In the genomic region with DNA sequence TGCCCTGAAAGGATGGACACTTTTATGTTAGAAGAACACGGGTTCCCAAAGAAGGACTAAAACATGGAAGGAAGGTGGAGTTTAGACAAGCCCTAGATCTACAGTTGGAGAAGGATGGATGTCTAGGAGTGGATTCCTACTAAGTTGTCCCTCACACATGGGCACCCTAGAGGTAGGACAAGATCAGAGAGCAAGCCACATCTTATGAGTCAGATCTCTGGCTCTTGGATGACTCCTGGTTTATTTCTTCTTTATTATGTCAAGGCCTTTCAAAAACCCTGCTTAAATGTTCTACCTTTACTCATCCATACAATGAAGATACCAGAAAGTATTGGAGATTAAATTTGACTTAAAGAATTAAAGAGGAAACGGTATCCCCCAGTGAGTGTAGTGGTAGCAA, we compare ENCODE assay signal across 19 cellular contexts.
"Had no signal": no experiment of that assay in that cellular context is flagged by ENCODE, and none has a peak within 500 bp of the region (broad histone marks: within the 10 kb centered on the region; RNA-seq: fewer than 3 reads in every experiment).

No MANE protein-coding gene starts in this region.

- ATAC-seq: activated naive CD4-positive, alpha-beta T cell treated with anti-CD3 and anti-CD28 coated beads, Interleukin-2, amount 50 U/mL, for 72 hours; activated T-cell treated with anti-CD3 and anti-CD28 coated beads, Interleukin-2, amount 50 U/mL, for 4 hours; esophagus mucosa; heart left ventricle; left lung; stimulated activated naive CD8-positive, alpha-beta T cell treated with anti-CD3 and anti-CD28 coated beads, Interleukin-15, Interleukin-2, amounts not matched to agents 100 U/mL and 50 U/mL, for 24 hours; T-helper 17 cell; upper lobe of right lung had no signal

- H3K4me3 Mint-ChIP-seq: activated B cell treated with CpG ODN at 0.5 μM for 24 hours; activated CD4-positive, alpha-beta T cell treated with anti-CD3 and anti-CD28 coated beads, Interleukin-2, amount 10 ng/mL, durations not matched to agents 7 days and 5 days; activated T-cell treated with anti-CD3 and anti-CD28 coated beads, Interleukin-2, amount 50 U/mL, for 4 hours; memory B cell; nephron; T-helper 17 cell had no signal

- H3K36me3 Mint-ChIP-seq: activated naive CD4-positive, alpha-beta T cell treated with anti-CD3 and anti-CD28 coated beads, Interleukin-2, amount 50 U/mL, for 72 hours; memory B cell had no signal

- H3K27ac ChIP-seq: heart left ventricle, left lung, upper lobe of right lung had no signal

- H3K27ac Mint-ChIP-seq: activated B cell treated with CpG ODN at 0.5 μM for 24 hours; activated CD4-positive, alpha-beta T cell treated with anti-CD3 and anti-CD28 coated beads, Interleukin-2, amount 10 ng/mL, durations not matched to agents 7 days and 5 days; activated naive CD4-positive, alpha-beta T cell treated with anti-CD3 and anti-CD28 coated beads, Interleukin-2, amount 50 U/mL, for 72 hours; memory B cell; nephron; T-helper 17 cell had no signal

- H3K27me3 ChIP-seq: dorsolateral prefrontal cortex, heart left ventricle, left lung, upper lobe of right lung had no signal

- H3K9me3 Mint-ChIP-seq: activated B cell treated with CpG ODN at 0.5 μM for 24 hours; activated CD4-positive, alpha-beta T cell treated with anti-CD3 and anti-CD28 coated beads, Interleukin-2, amount 10 ng/mL, durations not matched to agents 7 days and 5 days; activated naive CD4-positive, alpha-beta T cell treated with anti-CD3 and anti-CD28 coated beads, Interleukin-2, amount 50 U/mL, for 72 hours; activated T-cell treated with anti-CD3 and anti-CD28 coated beads, Interleukin-2, amount 50 U/mL, for 4 hours; memory B cell; nephron had no signal

- H3K4me3 ChIP-seq: dorsolateral prefrontal cortex, heart left ventricle, left lung, upper lobe of right lung had no signal

- DNase-seq: activated B cell treated with CpG ODN at 0.5 μM for 24 hours; activated CD4-positive, alpha-beta T cell treated with anti-CD3 and anti-CD28 coated beads, Interleukin-2, amount 10 ng/mL, durations not matched to agents 7 days and 5 days; activated effector memory CD4-positive, alpha-beta T cell treated with anti-CD3 and anti-CD28 coated beads, Interleukin-2, amount 50 U/mL, for 16 hours; activated T-cell treated with anti-CD3 and anti-CD28 coated beads, Interleukin-2, amount 50 U/mL, for 4 hours; amygdala; dorsolateral prefrontal cortex; foreskin melanocyte; heart left ventricle; islet precursor cell; left lung; stimulated activated CD4-positive, alpha-beta T cell treated with anti-CD3 and anti-CD28 coated beads, Interleukin-4, amount 100 ng/mL, for 1 hour; stimulated activated CD8-positive, alpha-beta memory T cell treated with anti-CD3 and anti-CD28 coated beads, Interleukin-4, amount 100 ng/mL, for 48 hours; stimulated activated naive CD8-positive, alpha-beta T cell treated with anti-CD3 and anti-CD28 coated beads, Interleukin-15, Interleukin-2, amounts not matched to agents 100 U/mL and 50 U/mL, for 24 hours; T-helper 17 cell; upper lobe of right lung had no signal

- H3K36me3 ChIP-seq: heart left ventricle, left lung, upper lobe of right lung had no signal

- H3K27me3 Mint-ChIP-seq: activated B cell treated with CpG ODN at 0.5 μM for 24 hours, memory B cell, T-helper 17 cell had no signal

- H3K9me3 ChIP-seq: heart left ventricle, left lung, upper lobe of right lung had no signal
